Comparison of ENCODE assay signal across 1 cellular context in the genomic region with DNA sequence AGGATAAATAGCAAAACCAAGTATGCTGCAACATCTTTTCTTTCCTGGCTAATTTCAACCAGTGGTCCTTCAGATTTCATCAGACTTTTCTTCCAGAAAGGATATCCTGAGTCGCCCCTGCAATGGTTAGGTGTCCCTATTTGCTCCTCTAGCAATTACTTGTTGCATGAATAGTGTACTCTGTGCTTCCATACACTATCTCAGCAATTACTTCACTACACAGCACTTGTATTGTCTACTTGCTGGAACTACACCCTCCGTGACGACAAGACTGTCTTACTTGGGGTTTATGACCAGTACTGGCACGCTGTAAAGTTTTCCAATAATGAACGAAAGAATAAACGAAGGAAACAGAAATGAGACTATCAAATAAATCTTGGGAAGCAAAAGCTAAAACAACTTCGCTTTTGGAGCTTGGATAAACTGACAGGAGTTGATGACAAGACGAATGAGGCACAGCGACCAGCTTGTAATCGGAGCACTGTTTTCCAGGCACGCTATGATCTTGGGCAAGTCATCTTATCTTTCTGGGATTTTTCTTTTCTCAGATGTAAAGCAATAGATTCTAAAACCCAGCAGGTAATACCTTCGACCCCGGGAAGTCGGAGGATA.
TF ChIP-seq lines count a peak whose summit lies in the region.

No MANE protein-coding gene starts in this region.

TF ChIP-seq in SK-N-SH treated with all-trans-retinoic acid at 6 μM for 48 hours, 23 proteins besides CTCF, POLR2A, EP300 and RAD21:
- 0 out of 2 replicates have a peak, but pooled peaks have one; percentile 12 for TF ChIP-seq ZNF70 (CRISPR knock-in tag; IDR thresholded peaks at IDR 0.05)
